In genomic region chr22:42617155-42617983, GRCh38 we compare ENCODE assay signal across 10 cellular contexts. TPM values are rescaled to one million over a fixed set of nuclear protein-coding genes. Genes with fewer than 3 reads are reported as not detected.
DNase-seq lines count a peak whose midpoint lies in the region; ATAC-seq, FAIRE-seq and TF ChIP-seq lines count a peak whose summit lies in the region.
"Had no signal": no experiment of that assay in that cellular context is flagged by ENCODE, and none has a peak within 500 bp of the region (broad histone marks: within the 10 kb centered on the region; RNA-seq: fewer than 3 reads in every experiment).

No MANE protein-coding gene starts in this region.

- no peaks in the 10 kb centered on the region for H3K9me2 ChIP-seq in HCT116 (ENCODE audit: insufficient read depth)

- POLR2A ChIA-PET in HCT116 (lab: Charles Lee) (no interaction called here), GM10248 (lab: Yijun Ruan, JAX) (interaction anchor here (0.6 kb wide), 1 partner anchor 115 kb away, joined by 6 read pairs; no protein-coding TSS in a partner anchor)

- peak overlapping the region; percentile 95 for H3K27ac ChIP-seq in C4-2B
- H3K27ac ChIP-seq in HCT116 (ENCODE audit: low read depth, low read length): no peak overlapping the region; the same call in 1 of the 2 replicates
- H3K27ac ChIP-seq in breast epithelium: peak overlapping the region; percentile 65 to 98
- H3K27ac ChIP-seq in neuronal stem cell (replicated peaks; ENCODE audit: low read length): no peak overlapping the region

- BruUV-seq in HCT116 (replicated peaks; lab: Mats Ljungman, UMichigan): no TSS peak

- H3K9me3 ChIP-seq in HCT116 (ENCODE audit: control insufficient read depth in 1 of 2, insufficient read depth in 1 of 2, low read depth in 1 of 2, low read length in 2 of 2): no peaks in the 10 kb centered on the region
- no peaks in the 10 kb centered on the region for H3K9me3 ChIP-seq in breast epithelium
- H3K9me3 ChIP-seq in neuronal stem cell (replicated peaks in 1 of 2; ENCODE audit: control insufficient read depth in 2 of 2, insufficient read depth in 1 of 2, low read depth in 1 of 2, low read length in 2 of 2): no peaks in the 10 kb centered on the region

- H2BK120ac ChIP-seq in neuronal stem cell (ENCODE audit: low read depth, low read length): no peak overlapping the region

- no peak for FAIRE-seq in GM12891 (lab: Jason Lieb, UNC)

- RAD21 ChIA-PET in HCT116 (lab: Charles Lee; ENCODE audit: low non-redundant PET in 1 of 2, low total read pairs in 2 of 2, uncharacterized antibody in 2 of 2, unreplicated experiment in 2 of 2): no interaction called here

- ATAC-seq in HCT116 (no peak), GM21619 (IDR thresholded peaks at IDR 0.05; ENCODE audit: unreplicated experiment) (no peak)

- H4K91ac ChIP-seq in neuronal stem cell (ENCODE audit: low read depth, low read length, poor library complexity): no peak overlapping the region

- peaks cover 33 to 55% of the 10 kb centered on the region in 2 experiments for H3K4me1 ChIP-seq in HCT116 (ENCODE audit: control insufficient read depth in 1 of 2, insufficient read depth in 2 of 2, low read length in 2 of 2)
- peaks cover 10 to 12% of the 10 kb centered on the region in 2 donors for H3K4me1 ChIP-seq in breast epithelium
- peaks cover 5 to 14% of the 10 kb centered on the region in 2 donors for H3K4me1 ChIP-seq in neuronal stem cell (ENCODE audit: control insufficient read depth in 2 of 2, insufficient read depth in 1 of 2, low read depth in 1 of 2, low read length in 2 of 2)

- H4K8ac ChIP-seq in neuronal stem cell (ENCODE audit: low read depth, low read length): no peak overlapping the region

- H3K14ac ChIP-seq in neuronal stem cell (ENCODE audit: low read length): no peak overlapping the region

- no peak for TF ChIP-seq RAD21 in HCT116 (IDR thresholded peaks at IDR 0.05; ENCODE audit: low read depth)

- DNase-seq in HCT116 (ENCODE audit: low read depth, low spot score) (no peak), breast epithelium (ENCODE audit: low spot score in 2 of 2) (no peak), neuronal stem cell (ENCODE audit: low spot score) (no peak), GM12891 (ENCODE audit: insufficient read length, low spot score) (no peak), anterior cingulate cortex (lab: John Stamatoyannopoulos, UW) (no peak), GM10248 (ENCODE audit: extremely low spot score) (no peak)
- DNase-seq: cortex of kidney, NCI-H1436 had no signal

- peaks cover 6% of the 10 kb centered on the region for H3K79me1 ChIP-seq in neuronal stem cell (ENCODE audit: low read depth, low read length)

- CTCF ChIA-PET in HCT116 (lab: Charles Lee) (no interaction called here), GM10248 (lab: Yijun Ruan, JAX) (interaction anchor here (2.1 kb wide), 1 partner anchor 26 kb away, joined by 4 read pairs; no protein-coding TSS in a partner anchor)

- H3K4me2 ChIP-seq in HCT116 (ENCODE audit: low read length) (no peak overlapping the region), neuronal stem cell (ENCODE audit: insufficient read depth, low read length, poor library complexity, severe bottlenecking) (no peak overlapping the region)

- H3K23ac ChIP-seq in neuronal stem cell (ENCODE audit: low read depth, low read length, poor library complexity): peak overlapping the region; percentile 11

- no CpG with 5 or more reads among the region's 20 CpGs for WGBS in neuronal stem cell (ENCODE audit: extremely low coverage in 2 of 2, insufficient read length in 2 of 2, insufficient replicate concordance in 1 of 2), 2 donors

- H3K4ac ChIP-seq in neuronal stem cell (ENCODE audit: low read length): no peak overlapping the region

- peaks cover 20% of the 10 kb centered on the region for H3K79me2 ChIP-seq in HCT116 (ENCODE audit: insufficient read depth, low read length)

- H3K18ac ChIP-seq in neuronal stem cell (ENCODE audit: low read length): peak overlapping the region; percentile 39

- intact Hi-C loops in HCT116 (cut with micrococcal nuclease) (no loop called here), breast epithelium (cut with DNase I; ENCODE audit: low total_unique reads) (no loop called here)

- H3K4me3 ChIP-seq in HCT116 (replicated peaks in 1 of 2; ENCODE audit: low read depth in 1 of 2, low read length in 2 of 2): no peak overlapping the region
- H3K4me3 ChIP-seq in breast epithelium: no peak overlapping the region
- H3K4me3 ChIP-seq in neuronal stem cell (ENCODE audit: low read length in 2 of 2): no peak overlapping the region

- H3K36me3 ChIP-seq in HCT116 (ENCODE audit: control insufficient read depth in 1 of 2, insufficient read depth in 2 of 2, low read length in 2 of 2): peaks cover 0 to 15% of the 10 kb centered on the region in 2 experiments; a peak in 1 of 4 replicates
- H3K36me3 ChIP-seq in breast epithelium: no peaks in the 10 kb centered on the region
- H3K36me3 ChIP-seq in neuronal stem cell (replicated peaks in 1 of 2; ENCODE audit: control insufficient read depth in 2 of 2, insufficient read depth in 2 of 2, low read length in 2 of 2): peaks cover 8 to 37% of the 10 kb centered on the region in 2 donors

- H2AFZ ChIP-seq in HCT116 (ENCODE audit: low read depth, low read length, poor library complexity, severe bottlenecking): no peak overlapping the region
- no peak overlapping the region for H2AFZ ChIP-seq in neuronal stem cell (ENCODE audit: low read length)

- TF ChIP-seq POLR2A in HCT116 (IDR thresholded peaks at IDR 0.05; ENCODE audit: borderline replicate concordance, extremely low read depth, insufficient read depth, insufficient read length) (no peak), breast epithelium (IDR thresholded peaks at IDR 0.05) (no peak), GM12891 (IDR thresholded peaks at IDR 0.05; ENCODE audit: low read depth, low read length) (no peak; the same call in none of the 2 replicates)

- TF ChIP-seq CTCF in C4-2B (conservative IDR thresholded peaks at IDR 0.05): no peak
- no peak for TF ChIP-seq CTCF in HCT116 (IDR thresholded peaks at IDR 0.05 in 2 of 3, conservative IDR thresholded peaks at IDR 0.05 in 1 of 3; ENCODE audit: borderline replicate concordance in 1 of 3, insufficient read depth in 1 of 3, low read depth in 2 of 3, low read length in 2 of 3)
- TF ChIP-seq CTCF in breast epithelium (IDR thresholded peaks at IDR 0.05): no peak
- no peak for TF ChIP-seq CTCF in GM10248 (IDR thresholded peaks at IDR 0.05; ENCODE audit: control extremely low read depth, extremely low read depth, low read depth, missing control alignments)

- H2BK12ac ChIP-seq in neuronal stem cell (ENCODE audit: low read length): no peak overlapping the region

- H4K20me1 ChIP-seq in HCT116 (ENCODE audit: insufficient read depth): no peaks in the 10 kb centered on the region

- no peak overlapping the region for H2AK5ac ChIP-seq in neuronal stem cell (ENCODE audit: low read depth, low read length)

- H3K27me3 ChIP-seq in HCT116 (ENCODE audit: insufficient read depth, low read length): no peaks in the 10 kb centered on the region
- H3K27me3 ChIP-seq in breast epithelium: no peaks in the 10 kb centered on the region
- no peaks in the 10 kb centered on the region for H3K27me3 ChIP-seq in neuronal stem cell (ENCODE audit: control insufficient read depth in 3 of 3, insufficient read depth in 3 of 3, low read depth in 1 of 3, low read length in 3 of 3)

- H2BK15ac ChIP-seq in neuronal stem cell (ENCODE audit: low read length): no peak overlapping the region

- no peak overlapping the region for H2BK5ac ChIP-seq in neuronal stem cell (ENCODE audit: low read length)

- H3K9ac ChIP-seq in HCT116 (ENCODE audit: low read length): no peak overlapping the region; the same call in 1 of the 2 replicates
- H3K9ac ChIP-seq in neuronal stem cell (ENCODE audit: low read depth, low read length, poor library complexity): no peak overlapping the region

TF ChIP-seq in HCT116, 20 proteins besides CTCF, POLR2A, EP300 and RAD21 (continues in another document):
- TF ChIP-seq ZFX (IDR thresholded peaks at IDR 0.05) (no peak), POLR2AphosphoS5 (IDR thresholded peaks at IDR 0.05; ENCODE audit: low read depth, low read length) (peak; percentile 49; the same call in 1 of the 2 replicates)

TF ChIP-seq in GM12891, 5 proteins besides CTCF, POLR2A, EP300 and RAD21:
- TF ChIP-seq POLR2AphosphoS5 (IDR thresholded peaks at IDR 0.05; ENCODE audit: low read depth, low read length) (no peak; the same call in none of the 2 replicates), POU2F2 (IDR thresholded peaks at IDR 0.05; ENCODE audit: low read depth, low read length) (no peak), TAF1 (IDR thresholded peaks at IDR 0.05; ENCODE audit: low read depth, low read length) (no peak), PAX5 (IDR thresholded peaks at IDR 0.05; ENCODE audit: insufficient read depth, low read length, severe bottlenecking) (no peak), SPI1 (IDR thresholded peaks at IDR 0.05; ENCODE audit: low read depth, low read length) (no peak)
TF ChIP-seq in GM12891: peak in this region for 0.

RNA-seq across cellular contexts. Expression of gene POLDIP3, which starts 2.7 kb away (rescaled TPM):
- total RNA-seq in HCT116 (2021; ENCODE audit: unreplicated experiment): 67.6 TPM
- 60.4 TPM in 2 replicates for polyA plus RNA-seq in HCT116 (2012)
- 10 to 100 TPM; 33.1 to 52.8 (median 38.3) TPM for total RNA-seq in breast epithelium
- polyA plus RNA-seq in neuronal stem cell (2013, experiment 1 of 2): 68.6 TPM
- polyA plus RNA-seq in neuronal stem cell (2013, experiment 2 of 2): 69.9 TPM
- polyA plus RNA-seq in GM12891 (2012; ENCODE audit: low read depth, missing spikeins): 40.1 TPM

RNA-seq across cellular contexts. Expression of gene ATP5MGL, which starts 23.0 kb away (rescaled TPM):
- 0.91 TPM for total RNA-seq in HCT116 (2021; ENCODE audit: unreplicated experiment)
- 0.08 and 0.22 TPM in 2 replicates for polyA plus RNA-seq in HCT116 (2012)
- under 1 TPM in 1 of 3 donors, not detected in 2; 0.73 TPM for total RNA-seq in breast epithelium
- not detected for polyA plus RNA-seq in neuronal stem cell (2013, experiment 1 of 2)
- not detected for polyA plus RNA-seq in neuronal stem cell (2013, experiment 2 of 2)
- polyA plus RNA-seq in GM12891 (2012; ENCODE audit: low read depth, missing spikeins): not detected

RNA-seq across cellular contexts. Expression of gene CYB5R3, which starts 31.8 kb away (rescaled TPM):
- total RNA-seq in HCT116 (2021; ENCODE audit: unreplicated experiment) (127 TPM), breast epithelium (100 to 1,000 TPM in 1 of 3 donors, 10 to 100 TPM in 2; 56.5 to 248 (median 87.5) TPM)
- polyA plus RNA-seq in HCT116 (2012): 150 and 166 TPM in 2 replicates
- 108 TPM for polyA plus RNA-seq in neuronal stem cell (2013, experiment 1 of 2)
- polyA plus RNA-seq in neuronal stem cell (2013, experiment 2 of 2): 107 TPM
- 87.7 TPM for polyA plus RNA-seq in GM12891 (2012; ENCODE audit: low read depth, missing spikeins)

Comparison
In these comparisons a context has a peak if more than half of its experiments do, and no peak if none do; other contexts are left out.
1. H3K27ac ChIP-seq: peak in C4-2B (single experiment) and breast epithelium (2 of 2); none in HCT116 (single experiment) and neuronal stem cell (single experiment).